In genomic region chr6:158072083-158072721, GRCh38 we compare ENCODE assay signal across 8 cellular contexts.
A peak's percentile ranks its signal among the peaks of the same experiment; 100 is the strongest.
DNase-seq lines count a peak whose midpoint lies in the region; ATAC-seq and TF ChIP-seq lines count a peak whose summit lies in the region.

No MANE protein-coding gene starts in this region.

- no peaks in the 10 kb centered on the region for H3K27me3 ChIP-seq in PC-9 (ENCODE audit: insufficient read depth, low read depth)

- no peak overlapping the region for H3K4me3 Mint-ChIP-seq in naive thymus-derived CD8-positive, alpha-beta T cell
- H3K4me3 Mint-ChIP-seq in stimulated activated memory B cell treated with anti-CD40 and anti-IgM and Interleukin-4, amounts not matched to agents 10 μg/mL and 1 μg/mL and 100 μg/mL, for 72 hours = no peak overlapping the region

- H3K4me1 Mint-ChIP-seq in naive thymus-derived CD8-positive, alpha-beta T cell = peaks cover 4 to 11% (median 9%) of the 10 kb centered on the region in 4 donors
- H3K4me1 Mint-ChIP-seq in stimulated activated memory B cell treated with anti-CD40 and anti-IgM and Interleukin-4, amounts not matched to agents 10 μg/mL and 1 μg/mL and 100 μg/mL, for 72 hours = peaks cover 6% of the 10 kb centered on the region

- no TSS peak for BruUV-seq in PC-9 (replicated peaks; lab: Mats Ljungman, UMichigan)

- H4K20me1 ChIP-seq in PC-9 (ENCODE audit: insufficient read depth) = no peaks in the 10 kb centered on the region

- no peak overlapping the region for H3K4me2 ChIP-seq in PC-9

- CTCF ChIA-PET in PC-9 (lab: Charles Lee) = interaction anchor here (0.6 to 1.2 kb wide), 3 partner anchors 15 to 357 kb away, joined by 3 to 6 read pairs (median 3); no protein-coding TSS in a partner anchor

- H3K79me2 ChIP-seq in PC-9 (ENCODE audit: low read depth) = no peaks in the 10 kb centered on the region

- no peaks in the 10 kb centered on the region for H3K9me3 ChIP-seq in PC-9 (ENCODE audit: insufficient read depth, low read depth)

- H3K27ac ChIP-seq in PC-9 = no peak overlapping the region

- peak; percentile 27 for ATAC-seq in esophagus mucosa
- ATAC-seq in naive thymus-derived CD8-positive, alpha-beta T cell = peak; percentile 69 to 79
- peak; percentile 64 for ATAC-seq in stimulated activated memory B cell treated with anti-CD40 and anti-IgM and Interleukin-4, amounts not matched to agents 10 μg/mL and 1 μg/mL and 100 μg/mL, for 72 hours
- ATAC-seq in HG03442 (IDR thresholded peaks at IDR 0.05; ENCODE audit: unreplicated experiment) = no peak

- POLR2A ChIA-PET in PC-9 (lab: Charles Lee; ENCODE audit: unreplicated experiment) = interaction anchor here (0.6 to 0.7 kb wide), 2 partner anchors 17 to 30 kb away, joined by 3 to 6 read pairs; no protein-coding TSS in a partner anchor
- POLR2A ChIA-PET in naive thymus-derived CD8-positive, alpha-beta T cell (lab: Charles Lee) = interaction anchor here (0.7 to 1.4 kb wide), 3 partner anchors 25 to 664 kb away, joined by 3 to 5 read pairs (median 4); no protein-coding TSS in a partner anchor

- peak overlapping the region in 8 of 10 donors; percentile 34 to 83 (median 74) for H3K27ac Mint-ChIP-seq in naive thymus-derived CD8-positive, alpha-beta T cell
- H3K27ac Mint-ChIP-seq in stimulated activated memory B cell treated with anti-CD40 and anti-IgM and Interleukin-4, amounts not matched to agents 10 μg/mL and 1 μg/mL and 100 μg/mL, for 72 hours = no peak overlapping the region

- peaks cover 24% of the 10 kb centered on the region for H3F3A ChIP-seq in PC-9 (ENCODE audit: insufficient read depth, low read depth)

- no peak overlapping the region for H3K4me3 ChIP-seq in PC-9

- no peaks in the 10 kb centered on the region for H3K9me2 ChIP-seq in PC-9 (ENCODE audit: insufficient read depth)

- no peak overlapping the region for H2AFZ ChIP-seq in PC-9

- no peaks in the 10 kb centered on the region for H3K27me3 Mint-ChIP-seq in naive thymus-derived CD8-positive, alpha-beta T cell
- no peaks in the 10 kb centered on the region for H3K27me3 Mint-ChIP-seq in stimulated activated memory B cell treated with anti-CD40 and anti-IgM and Interleukin-4, amounts not matched to agents 10 μg/mL and 1 μg/mL and 100 μg/mL, for 72 hours

- peaks cover 36% of the 10 kb centered on the region for H3K4me1 ChIP-seq in PC-9 (replicated peaks; ENCODE audit: insufficient read depth)

- TF ChIP-seq CTCF in PC-9 (conservative IDR thresholded peaks at IDR 0.05) = peak; percentile 88

- H3K9me3 Mint-ChIP-seq in naive thymus-derived CD8-positive, alpha-beta T cell = no peaks in the 10 kb centered on the region
- no peaks in the 10 kb centered on the region for H3K9me3 Mint-ChIP-seq in stimulated activated memory B cell treated with anti-CD40 and anti-IgM and Interleukin-4, amounts not matched to agents 10 μg/mL and 1 μg/mL and 100 μg/mL, for 72 hours

- intact Hi-C loops in PC-9 (cut with micrococcal nuclease; ENCODE audit: unreplicated experiment) = loop anchor here (1.0 kb wide), 1 partner anchor 91 kb away; the partner anchor contains the start of gene SYNJ2

- peak; percentile 73 for DNase-seq in EL
- peak; percentile 75 for DNase-seq in HT1080 (ENCODE audit: low read depth)
- DNase-seq in PC-9 = peak in 1 of 2 experiments; percentile 46
- peak; percentile 75 for DNase-seq in activated T-cell treated with anti-CD3 and anti-CD28 coated beads, Interleukin-2, amount 50 U/mL, for 1 hour
- DNase-seq in naive thymus-derived CD8-positive, alpha-beta T cell = peak; percentile 32 to 81 (median 62)

- H3K36me3 ChIP-seq in PC-9 (ENCODE audit: low read depth) = peaks cover 16% of the 10 kb centered on the region

- peaks cover 0 to 82% (median 20%) of the 10 kb centered on the region in 3 donors for H3K36me3 Mint-ChIP-seq in naive thymus-derived CD8-positive, alpha-beta T cell
- H3K36me3 Mint-ChIP-seq in stimulated activated memory B cell treated with anti-CD40 and anti-IgM and Interleukin-4, amounts not matched to agents 10 μg/mL and 1 μg/mL and 100 μg/mL, for 72 hours = peaks cover 55% of the 10 kb centered on the region
